1 cellular context compared by ENCODE assay signal in the genomic region with DNA sequence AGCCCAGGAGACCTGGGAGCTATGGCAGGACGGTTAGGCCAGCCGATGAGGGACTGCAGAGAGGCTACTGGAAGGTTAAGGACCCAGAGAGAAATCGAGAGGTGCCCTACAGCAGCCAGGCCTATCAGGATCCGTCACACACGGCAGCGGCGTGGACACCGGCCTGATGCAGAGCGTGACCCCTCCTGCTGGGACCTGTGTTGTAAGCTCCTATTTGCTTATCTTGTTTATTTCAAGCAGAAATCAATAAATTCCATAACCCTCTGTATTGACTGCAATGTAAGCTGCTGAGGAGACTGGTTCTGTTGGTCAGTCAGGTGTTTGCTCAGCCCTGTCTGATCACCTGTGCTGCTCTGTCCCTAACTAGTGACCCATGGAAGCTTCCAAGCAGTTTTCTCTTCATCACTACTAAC.
TF ChIP-seq lines count a peak whose summit lies in the region.

No MANE protein-coding gene starts in this region.

TF ChIP-seq in HepG2, 621 proteins besides CTCF, POLR2A, EP300 and RAD21 (continues in another document):
- TF ChIP-seq ZBTB33 (CRISPR knock-in tag; IDR thresholded peaks at IDR 0.05) (peak; percentile 99), ZNF7 (CRISPR knock-in tag; IDR thresholded peaks at IDR 0.05) (no peak), ZNF460 (CRISPR knock-in tag; IDR thresholded peaks at IDR 0.05; ENCODE audit: borderline replicate concordance) (no peak), SALL2 (CRISPR knock-in tag; IDR thresholded peaks at IDR 0.05) (no peak), HOXA3 (CRISPR knock-in tag; IDR thresholded peaks at IDR 0.05) (peak; percentile 86; the same call in 1 of the 2 replicates), CBX5 (CRISPR knock-in tag; IDR thresholded peaks at IDR 0.05; ENCODE audit: borderline replicate concordance) (no peak), NFATC3 (CRISPR knock-in tag; IDR thresholded peaks at IDR 0.05) (no peak), ZFP36 (IDR thresholded peaks at IDR 0.05; ENCODE audit: borderline replicate concordance, low read depth, low read length, partially characterized antibody) (no peak), ZNF253 (CRISPR knock-in tag; IDR thresholded peaks at IDR 0.05; ENCODE audit: borderline replicate concordance) (no peak), IKZF4 (CRISPR knock-in tag; IDR thresholded peaks at IDR 0.05; ENCODE audit: borderline replicate concordance, low read depth, not compliant biosample characterization) (no peak), ZNF816 (CRISPR knock-in tag; IDR thresholded peaks at IDR 0.05; ENCODE audit: borderline replicate concordance) (peak; percentile 75; the same call in 1 of the 2 replicates), HMG20B (CRISPR knock-in tag; conservative IDR thresholded peaks at IDR 0.05) (no peak), KAT8 (CRISPR knock-in tag; IDR thresholded peaks at IDR 0.05) (peak; percentile 44; the same call in 1 of the 2 replicates), HMG20A (CRISPR knock-in tag; IDR thresholded peaks at IDR 0.05; ENCODE audit: borderline replicate concordance) (peak; percentile 81), ZNF180 (CRISPR knock-in tag; IDR thresholded peaks at IDR 0.05; ENCODE audit: borderline replicate concordance, low read depth) (no peak), ZNF343 (CRISPR knock-in tag; IDR thresholded peaks at IDR 0.05) (no peak), KLF9 (CRISPR knock-in tag; IDR thresholded peaks at IDR 0.05; ENCODE audit: low read depth) (no peak), ZNF784 (CRISPR knock-in tag; IDR thresholded peaks at IDR 0.05; ENCODE audit: borderline replicate concordance) (peak; percentile 49; the same call in 1 of the 2 replicates), POGZ (CRISPR knock-in tag; IDR thresholded peaks at IDR 0.05) (peak; percentile 82; the same call in 1 of the 2 replicates), STAT5B (CRISPR knock-in tag; IDR thresholded peaks at IDR 0.05) (no peak), NR1H2 (CRISPR knock-in tag; IDR thresholded peaks at IDR 0.05; ENCODE audit: borderline replicate concordance, low read depth) (no peak), NFYC (CRISPR knock-in tag; IDR thresholded peaks at IDR 0.05) (no peak), ARNT (IDR thresholded peaks at IDR 0.05) (no peak), MAZ (IDR thresholded peaks at IDR 0.05; ENCODE audit: borderline replicate concordance, low read depth, low read length) (no peak), MAZ (CRISPR knock-in tag; IDR thresholded peaks at IDR 0.05; ENCODE audit: low read depth) (peak; percentile 74), MZF1 (CRISPR knock-in tag; IDR thresholded peaks at IDR 0.05; ENCODE audit: borderline replicate concordance) (no peak), ZNF709 (CRISPR knock-in tag; IDR thresholded peaks at IDR 0.05) (no peak), EED (CRISPR knock-in tag; IDR thresholded peaks at IDR 0.05) (no peak), ZNF839 (CRISPR knock-in tag; IDR thresholded peaks at IDR 0.05; ENCODE audit: borderline replicate concordance) (no peak), ZNF644 (CRISPR knock-in tag; IDR thresholded peaks at IDR 0.05; ENCODE audit: low read depth) (no peak), ZNF724P (CRISPR knock-in tag; IDR thresholded peaks at IDR 0.05; ENCODE audit: borderline replicate concordance) (no peak), ZKSCAN5 (CRISPR knock-in tag; IDR thresholded peaks at IDR 0.05) (no peak), SP5 (CRISPR knock-in tag; IDR thresholded peaks at IDR 0.05; ENCODE audit: borderline replicate concordance, low read depth) (no peak), SNAPC2 (CRISPR knock-in tag; IDR thresholded peaks at IDR 0.05) (no peak), ZMYM3 (CRISPR knock-in tag; IDR thresholded peaks at IDR 0.05) (peak; percentile 58; the same call in 1 of the 2 replicates), MYPOP (CRISPR knock-in tag; IDR thresholded peaks at IDR 0.05) (peak; percentile 40; the same call in 1 of the 2 replicates)
- TF ChIP-seq, protein P1, sequence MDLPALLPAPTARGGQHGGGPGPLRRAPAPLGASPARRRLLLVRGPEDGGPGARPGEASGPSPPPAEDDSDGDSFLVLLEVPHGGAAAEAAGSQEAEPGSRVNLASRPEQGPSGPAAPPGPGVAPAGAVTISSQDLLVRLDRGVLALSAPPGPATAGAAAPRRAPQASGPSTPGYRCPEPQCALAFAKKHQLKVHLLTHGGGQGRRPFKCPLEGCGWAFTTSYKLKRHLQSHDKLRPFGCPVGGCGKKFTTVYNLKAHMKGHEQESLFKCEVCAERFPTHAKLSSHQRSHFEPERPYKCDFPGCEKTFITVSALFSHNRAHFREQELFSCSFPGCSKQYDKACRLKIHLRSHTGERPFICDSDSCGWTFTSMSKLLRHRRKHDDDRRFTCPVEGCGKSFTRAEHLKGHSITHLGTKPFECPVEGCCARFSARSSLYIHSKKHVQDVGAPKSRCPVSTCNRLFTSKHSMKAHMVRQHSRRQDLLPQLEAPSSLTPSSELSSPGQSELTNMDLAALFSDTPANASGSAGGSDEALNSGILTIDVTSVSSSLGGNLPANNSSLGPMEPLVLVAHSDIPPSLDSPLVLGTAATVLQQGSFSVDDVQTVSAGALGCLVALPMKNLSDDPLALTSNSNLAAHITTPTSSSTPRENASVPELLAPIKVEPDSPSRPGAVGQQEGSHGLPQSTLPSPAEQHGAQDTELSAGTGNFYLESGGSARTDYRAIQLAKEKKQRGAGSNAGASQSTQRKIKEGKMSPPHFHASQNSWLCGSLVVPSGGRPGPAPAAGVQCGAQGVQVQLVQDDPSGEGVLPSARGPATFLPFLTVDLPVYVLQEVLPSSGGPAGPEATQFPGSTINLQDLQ (CRISPR knock-in tag; IDR thresholded peaks at IDR 0.05) = no peak
- TF ChIP-seq, protein P2, sequence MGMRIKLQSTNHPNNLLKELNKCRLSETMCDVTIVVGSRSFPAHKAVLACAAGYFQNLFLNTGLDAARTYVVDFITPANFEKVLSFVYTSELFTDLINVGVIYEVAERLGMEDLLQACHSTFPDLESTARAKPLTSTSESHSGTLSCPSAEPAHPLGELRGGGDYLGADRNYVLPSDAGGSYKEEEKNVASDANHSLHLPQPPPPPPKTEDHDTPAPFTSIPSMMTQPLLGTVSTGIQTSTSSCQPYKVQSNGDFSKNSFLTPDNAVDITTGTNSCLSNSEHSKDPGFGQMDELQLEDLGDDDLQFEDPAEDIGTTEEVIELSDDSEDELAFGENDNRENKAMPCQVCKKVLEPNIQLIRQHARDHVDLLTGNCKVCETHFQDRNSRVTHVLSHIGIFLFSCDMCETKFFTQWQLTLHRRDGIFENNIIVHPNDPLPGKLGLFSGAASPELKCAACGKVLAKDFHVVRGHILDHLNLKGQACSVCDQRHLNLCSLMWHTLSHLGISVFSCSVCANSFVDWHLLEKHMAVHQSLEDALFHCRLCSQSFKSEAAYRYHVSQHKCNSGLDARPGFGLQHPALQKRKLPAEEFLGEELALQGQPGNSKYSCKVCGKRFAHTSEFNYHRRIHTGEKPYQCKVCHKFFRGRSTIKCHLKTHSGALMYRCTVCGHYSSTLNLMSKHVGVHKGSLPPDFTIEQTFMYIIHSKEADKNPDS (CRISPR knock-in tag; IDR thresholded peaks at IDR 0.05) = no peak
- TF ChIP-seq, protein P3, sequence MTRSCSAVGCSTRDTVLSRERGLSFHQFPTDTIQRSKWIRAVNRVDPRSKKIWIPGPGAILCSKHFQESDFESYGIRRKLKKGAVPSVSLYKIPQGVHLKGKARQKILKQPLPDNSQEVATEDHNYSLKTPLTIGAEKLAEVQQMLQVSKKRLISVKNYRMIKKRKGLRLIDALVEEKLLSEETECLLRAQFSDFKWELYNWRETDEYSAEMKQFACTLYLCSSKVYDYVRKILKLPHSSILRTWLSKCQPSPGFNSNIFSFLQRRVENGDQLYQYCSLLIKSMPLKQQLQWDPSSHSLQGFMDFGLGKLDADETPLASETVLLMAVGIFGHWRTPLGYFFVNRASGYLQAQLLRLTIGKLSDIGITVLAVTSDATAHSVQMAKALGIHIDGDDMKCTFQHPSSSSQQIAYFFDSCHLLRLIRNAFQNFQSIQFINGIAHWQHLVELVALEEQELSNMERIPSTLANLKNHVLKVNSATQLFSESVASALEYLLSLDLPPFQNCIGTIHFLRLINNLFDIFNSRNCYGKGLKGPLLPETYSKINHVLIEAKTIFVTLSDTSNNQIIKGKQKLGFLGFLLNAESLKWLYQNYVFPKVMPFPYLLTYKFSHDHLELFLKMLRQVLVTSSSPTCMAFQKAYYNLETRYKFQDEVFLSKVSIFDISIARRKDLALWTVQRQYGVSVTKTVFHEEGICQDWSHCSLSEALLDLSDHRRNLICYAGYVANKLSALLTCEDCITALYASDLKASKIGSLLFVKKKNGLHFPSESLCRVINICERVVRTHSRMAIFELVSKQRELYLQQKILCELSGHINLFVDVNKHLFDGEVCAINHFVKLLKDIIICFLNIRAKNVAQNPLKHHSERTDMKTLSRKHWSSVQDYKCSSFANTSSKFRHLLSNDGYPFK (CRISPR knock-in tag; IDR thresholded peaks at IDR 0.05; ENCODE audit: borderline replicate concordance) = peak; percentile 47; the same call in 1 of the 2 replicates
- TF ChIP-seq, protein P4, sequence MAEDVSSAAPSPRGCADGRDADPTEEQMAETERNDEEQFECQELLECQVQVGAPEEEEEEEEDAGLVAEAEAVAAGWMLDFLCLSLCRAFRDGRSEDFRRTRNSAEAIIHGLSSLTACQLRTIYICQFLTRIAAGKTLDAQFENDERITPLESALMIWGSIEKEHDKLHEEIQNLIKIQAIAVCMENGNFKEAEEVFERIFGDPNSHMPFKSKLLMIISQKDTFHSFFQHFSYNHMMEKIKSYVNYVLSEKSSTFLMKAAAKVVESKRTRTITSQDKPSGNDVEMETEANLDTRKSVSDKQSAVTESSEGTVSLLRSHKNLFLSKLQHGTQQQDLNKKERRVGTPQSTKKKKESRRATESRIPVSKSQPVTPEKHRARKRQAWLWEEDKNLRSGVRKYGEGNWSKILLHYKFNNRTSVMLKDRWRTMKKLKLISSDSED (CRISPR knock-in tag; IDR thresholded peaks at IDR 0.05) = no peak
- TF ChIP-seq, protein P5, sequence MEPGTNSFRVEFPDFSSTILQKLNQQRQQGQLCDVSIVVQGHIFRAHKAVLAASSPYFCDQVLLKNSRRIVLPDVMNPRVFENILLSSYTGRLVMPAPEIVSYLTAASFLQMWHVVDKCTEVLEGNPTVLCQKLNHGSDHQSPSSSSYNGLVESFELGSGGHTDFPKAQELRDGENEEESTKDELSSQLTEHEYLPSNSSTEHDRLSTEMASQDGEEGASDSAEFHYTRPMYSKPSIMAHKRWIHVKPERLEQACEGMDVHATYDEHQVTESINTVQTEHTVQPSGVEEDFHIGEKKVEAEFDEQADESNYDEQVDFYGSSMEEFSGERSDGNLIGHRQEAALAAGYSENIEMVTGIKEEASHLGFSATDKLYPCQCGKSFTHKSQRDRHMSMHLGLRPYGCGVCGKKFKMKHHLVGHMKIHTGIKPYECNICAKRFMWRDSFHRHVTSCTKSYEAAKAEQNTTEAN (CRISPR knock-in tag; conservative IDR thresholded peaks at IDR 0.05) = no peak
- TF ChIP-seq, protein P6, sequence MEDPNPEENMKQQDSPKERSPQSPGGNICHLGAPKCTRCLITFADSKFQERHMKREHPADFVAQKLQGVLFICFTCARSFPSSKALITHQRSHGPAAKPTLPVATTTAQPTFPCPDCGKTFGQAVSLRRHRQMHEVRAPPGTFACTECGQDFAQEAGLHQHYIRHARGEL (CRISPR knock-in tag; IDR thresholded peaks at IDR 0.05) = no peak
- TF ChIP-seq, protein P7, sequence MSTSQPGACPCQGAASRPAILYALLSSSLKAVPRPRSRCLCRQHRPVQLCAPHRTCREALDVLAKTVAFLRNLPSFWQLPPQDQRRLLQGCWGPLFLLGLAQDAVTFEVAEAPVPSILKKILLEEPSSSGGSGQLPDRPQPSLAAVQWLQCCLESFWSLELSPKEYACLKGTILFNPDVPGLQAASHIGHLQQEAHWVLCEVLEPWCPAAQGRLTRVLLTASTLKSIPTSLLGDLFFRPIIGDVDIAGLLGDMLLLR (CRISPR knock-in tag; IDR thresholded peaks at IDR 0.05) = no peak
